Comparison of ENCODE assay signal across 8 cellular contexts in the genomic region with DNA sequence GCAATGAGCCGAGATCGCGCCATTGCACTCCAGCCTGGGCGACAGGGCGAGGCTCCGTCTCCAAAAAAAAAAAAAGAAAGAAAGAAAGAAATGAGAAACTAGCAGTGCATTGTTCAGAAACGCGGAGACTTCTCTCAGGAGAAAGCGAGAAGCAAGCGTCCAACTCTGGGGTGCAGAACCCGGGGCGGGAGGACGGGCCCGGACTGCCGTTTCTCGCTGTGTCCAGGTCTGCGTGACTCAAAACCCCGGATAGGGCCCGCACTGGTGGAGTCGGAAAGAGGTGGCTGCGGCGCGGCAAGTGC. TPM values are rescaled to one million over a fixed set of nuclear protein-coding genes. Genes with fewer than 3 reads are reported as not detected.
DNase-seq lines count a peak whose midpoint lies in the region; ATAC-seq and TF ChIP-seq lines count a peak whose summit lies in the region.

No MANE protein-coding gene starts in this region.

- DNase-seq in HL-60 (ENCODE audit: low read depth in 1 of 2, low spot score in 1 of 2) = no peak
- no peak for DNase-seq in activated T-helper 2 cell treated with anti-CD3 and anti-CD28 coated beads, Interferon-gamma antibody, Interleukin-2, Interleukin-4, amounts not matched to agents 10 μg/mL and 5 μg/mL and 100 μg/mL, durations not matched to agents 14 hours and 24 hours and 36 hours (ENCODE audit: low spot score)
- no peak for DNase-seq in NK-92 treated with Interleukin-12 subunit alpha and Interleukin-12 subunit beta, amount 100 ng/mL, for 24 hours (lab: John Stamatoyannopoulos, UW)
- no peak for DNase-seq in activated CD4-positive, alpha-beta T cell treated with anti-CD3 and anti-CD28 coated beads, Interleukin-2, amount 50 U/mL, for 48 hours

- no peaks in the 10 kb centered on the region for H3K27me3 Mint-ChIP-seq in activated T-helper 2 cell treated with anti-CD3 and anti-CD28 coated beads, Interferon-gamma antibody, Interleukin-2, Interleukin-4, amounts not matched to agents 10 μg/mL and 5 μg/mL and 100 μg/mL, durations not matched to agents 14 hours and 24 hours and 36 hours (ENCODE audit: low read depth)
- H3K27me3 Mint-ChIP-seq in stimulated activated memory B cell treated with anti-CD40 and anti-IgM and Interleukin-4, amounts not matched to agents 10 μg/mL and 1 μg/mL and 100 μg/mL, for 72 hours = no peaks in the 10 kb centered on the region

- no peaks in the 10 kb centered on the region for H3K9me3 ChIP-seq in iPS-18c (ENCODE audit: control insufficient read depth, insufficient read depth, low read length)

- no peaks in the 10 kb centered on the region for H3K27me3 ChIP-seq in HL-60 (ENCODE audit: insufficient read depth, poor library complexity, severe bottlenecking)

- TF ChIP-seq POLR2A in GM18505 (IDR thresholded peaks at IDR 0.05; ENCODE audit: borderline replicate concordance, extremely low read depth, insufficient read depth, insufficient read length) = no peak

- H3K36me3 Mint-ChIP-seq in activated T-helper 2 cell treated with anti-CD3 and anti-CD28 coated beads, Interferon-gamma antibody, Interleukin-2, Interleukin-4, amounts not matched to agents 10 μg/mL and 5 μg/mL and 100 μg/mL, durations not matched to agents 14 hours and 24 hours and 36 hours (ENCODE audit: low read depth) = peaks cover 17% of the 10 kb centered on the region
- no peaks in the 10 kb centered on the region for H3K36me3 Mint-ChIP-seq in stimulated activated memory B cell treated with anti-CD40 and anti-IgM and Interleukin-4, amounts not matched to agents 10 μg/mL and 1 μg/mL and 100 μg/mL, for 72 hours

- no peaks in the 10 kb centered on the region for H3K9me3 Mint-ChIP-seq in activated T-helper 2 cell treated with anti-CD3 and anti-CD28 coated beads, Interferon-gamma antibody, Interleukin-2, Interleukin-4, amounts not matched to agents 10 μg/mL and 5 μg/mL and 100 μg/mL, durations not matched to agents 14 hours and 24 hours and 36 hours
- no peaks in the 10 kb centered on the region for H3K9me3 Mint-ChIP-seq in stimulated activated memory B cell treated with anti-CD40 and anti-IgM and Interleukin-4, amounts not matched to agents 10 μg/mL and 1 μg/mL and 100 μg/mL, for 72 hours

- ATAC-seq in stimulated activated memory B cell treated with anti-CD40 and anti-IgM and Interleukin-4, amounts not matched to agents 10 μg/mL and 1 μg/mL and 100 μg/mL, for 72 hours = no peak
- ATAC-seq in HG02759 (IDR thresholded peaks at IDR 0.05; ENCODE audit: unreplicated experiment) = no peak
- ATAC-seq in GM18505 (IDR thresholded peaks at IDR 0.05; ENCODE audit: unreplicated experiment) = no peak

- H3K27ac Mint-ChIP-seq in activated T-helper 2 cell treated with anti-CD3 and anti-CD28 coated beads, Interferon-gamma antibody, Interleukin-2, Interleukin-4, amounts not matched to agents 10 μg/mL and 5 μg/mL and 100 μg/mL, durations not matched to agents 14 hours and 24 hours and 36 hours = peak overlapping the region; percentile 97
- peak overlapping the region; percentile 95 for H3K27ac Mint-ChIP-seq in stimulated activated memory B cell treated with anti-CD40 and anti-IgM and Interleukin-4, amounts not matched to agents 10 μg/mL and 1 μg/mL and 100 μg/mL, for 72 hours

- peak overlapping the region; percentile 95 for H3K27ac ChIP-seq in HL-60 (replicated peaks)

- peaks cover 25% of the 10 kb centered on the region for H3K4me1 Mint-ChIP-seq in activated T-helper 2 cell treated with anti-CD3 and anti-CD28 coated beads, Interferon-gamma antibody, Interleukin-2, Interleukin-4, amounts not matched to agents 10 μg/mL and 5 μg/mL and 100 μg/mL, durations not matched to agents 14 hours and 24 hours and 36 hours (ENCODE audit: low read depth)
- H3K4me1 Mint-ChIP-seq in stimulated activated memory B cell treated with anti-CD40 and anti-IgM and Interleukin-4, amounts not matched to agents 10 μg/mL and 1 μg/mL and 100 μg/mL, for 72 hours = peaks cover 43% of the 10 kb centered on the region

- H3K4me3 Mint-ChIP-seq in activated T-helper 2 cell treated with anti-CD3 and anti-CD28 coated beads, Interferon-gamma antibody, Interleukin-2, Interleukin-4, amounts not matched to agents 10 μg/mL and 5 μg/mL and 100 μg/mL, durations not matched to agents 14 hours and 24 hours and 36 hours (ENCODE audit: low read depth) = peak overlapping the region; percentile 96
- H3K4me3 Mint-ChIP-seq in stimulated activated memory B cell treated with anti-CD40 and anti-IgM and Interleukin-4, amounts not matched to agents 10 μg/mL and 1 μg/mL and 100 μg/mL, for 72 hours = peak overlapping the region; percentile 96

- intact Hi-C loops in activated T-helper 2 cell treated with anti-CD3 and anti-CD28 coated beads, Interferon-gamma antibody, Interleukin-2, Interleukin-4, amounts not matched to agents 10 μg/mL and 5 μg/mL and 100 μg/mL, durations not matched to agents 14 hours and 24 hours and 36 hours (cut with micrococcal nuclease) = loop anchor here (2.0 kb wide), 2 partner anchors 40 to 44 kb away; a partner anchor contains a TSS

- no peak for TF ChIP-seq CTCF in HL-60 (IDR thresholded peaks at IDR 0.05; ENCODE audit: insufficient read depth, low read length)

- H3K4me3 ChIP-seq in HL-60 (replicated peaks; ENCODE audit: insufficient read depth, low read length) = peak overlapping the region; percentile 68
- H3K4me3 ChIP-seq in iPS-18c (ENCODE audit: insufficient read depth, low read depth, low read length) = peak overlapping the region; percentile 99

RNA-seq across cellular contexts. Expression of a gene that starts 0.4 kb away (rescaled TPM):
- total RNA-seq in activated T-helper 2 cell treated with anti-CD3 and anti-CD28 coated beads, Interferon-gamma antibody, Interleukin-2, Interleukin-4, amounts not matched to agents 10 μg/mL and 5 μg/mL and 100 μg/mL, durations not matched to agents 14 hours and 24 hours and 36 hours = 30.2 and 32.7 TPM in 2 replicates

RNA-seq across cellular contexts. Expression of a gene that starts 15.0 kb away (rescaled TPM):
- total RNA-seq in activated T-helper 2 cell treated with anti-CD3 and anti-CD28 coated beads, Interferon-gamma antibody, Interleukin-2, Interleukin-4, amounts not matched to agents 10 μg/mL and 5 μg/mL and 100 μg/mL, durations not matched to agents 14 hours and 24 hours and 36 hours = 10.4 and 11.8 TPM in 2 replicates

RNA-seq across cellular contexts. Expression of a gene that starts 17.1 kb away (rescaled TPM):
- 0.94 and 1.4 TPM in 2 replicates for total RNA-seq in activated T-helper 2 cell treated with anti-CD3 and anti-CD28 coated beads, Interferon-gamma antibody, Interleukin-2, Interleukin-4, amounts not matched to agents 10 μg/mL and 5 μg/mL and 100 μg/mL, durations not matched to agents 14 hours and 24 hours and 36 hours

RNA-seq across cellular contexts. Expression of a gene that starts 40.2 kb away (rescaled TPM):
- total RNA-seq in activated T-helper 2 cell treated with anti-CD3 and anti-CD28 coated beads, Interferon-gamma antibody, Interleukin-2, Interleukin-4, amounts not matched to agents 10 μg/mL and 5 μg/mL and 100 μg/mL, durations not matched to agents 14 hours and 24 hours and 36 hours = 121 and 123 TPM in 2 replicates

RNA-seq across cellular contexts. Expression of a gene that starts 43.9 kb away (rescaled TPM):
- total RNA-seq in activated T-helper 2 cell treated with anti-CD3 and anti-CD28 coated beads, Interferon-gamma antibody, Interleukin-2, Interleukin-4, amounts not matched to agents 10 μg/mL and 5 μg/mL and 100 μg/mL, durations not matched to agents 14 hours and 24 hours and 36 hours = 32.1 and 32.4 TPM in 2 replicates
